ENCODE assay signal across 26 cellular contexts in genomic region chr11:59773082-59773438, GRCh38. TPM values are rescaled to one million over a fixed set of nuclear protein-coding genes. Genes with fewer than 3 reads are reported as not detected.
DNase-seq lines count a peak whose midpoint lies in the region; ATAC-seq and TF ChIP-seq lines count a peak whose summit lies in the region.
"Had no signal": no experiment of that assay in that cellular context is flagged by ENCODE, and none has a peak within 500 bp of the region (broad histone marks: within the 10 kb centered on the region; RNA-seq: fewer than 3 reads in every experiment).

No MANE protein-coding gene starts in this region.

- H3K9me3 Mint-ChIP-seq in activated CD8-positive, alpha-beta T cell treated with anti-CD3 and anti-CD28 coated beads, Interleukin-2, amount 10 ng/mL, durations not matched to agents 7 days and 5 days (ENCODE audit: insufficient read depth), result no peaks in the 10 kb centered on the region
- no peaks in the 10 kb centered on the region for H3K9me3 Mint-ChIP-seq in activated CD8-positive, alpha-beta T cell treated with anti-CD3 and anti-CD28 coated beads for 36 hours
- no peaks in the 10 kb centered on the region for H3K9me3 Mint-ChIP-seq in CD4-positive, alpha-beta T cell
- H3K9me3 Mint-ChIP-seq in activated T-helper 17 cell treated with anti-CD3 and anti-CD28 coated beads, Interleukin-2, amount 50 U/mL, for 72 hours, result no peaks in the 10 kb centered on the region
- H3K9me3 Mint-ChIP-seq: activated T-cell treated with anti-CD3 and anti-CD28 coated beads, Interleukin-2, amount 50 U/mL, for 24 hours; CD4-positive, CD25-positive, alpha-beta regulatory T cell; type B pancreatic cell had no signal

- peak overlapping the region; percentile 60 for H3K4me3 Mint-ChIP-seq in activated CD8-positive, alpha-beta T cell treated with anti-CD3 and anti-CD28 coated beads, Interleukin-2, amount 10 ng/mL, durations not matched to agents 7 days and 5 days
- no peak overlapping the region for H3K4me3 Mint-ChIP-seq in activated CD8-positive, alpha-beta T cell treated with anti-CD3 and anti-CD28 coated beads for 36 hours
- H3K4me3 Mint-ChIP-seq in CD4-positive, alpha-beta T cell, result no peak overlapping the region
- H3K4me3 Mint-ChIP-seq in activated T-helper 17 cell treated with anti-CD3 and anti-CD28 coated beads, Interleukin-2, amount 50 U/mL, for 72 hours, result peak overlapping the region; percentile 2
- H3K4me3 Mint-ChIP-seq: activated T-cell treated with anti-CD3 and anti-CD28 coated beads, Interleukin-2, amount 50 U/mL, for 24 hours; CD4-positive, CD25-positive, alpha-beta regulatory T cell; type B pancreatic cell had no signal

- peak overlapping the region; percentile 89 for H3K27ac Mint-ChIP-seq in activated CD8-positive, alpha-beta T cell treated with anti-CD3 and anti-CD28 coated beads, Interleukin-2, amount 10 ng/mL, durations not matched to agents 7 days and 5 days
- no peak overlapping the region for H3K27ac Mint-ChIP-seq in activated CD8-positive, alpha-beta T cell treated with anti-CD3 and anti-CD28 coated beads for 36 hours
- peak overlapping the region; percentile 62 for H3K27ac Mint-ChIP-seq in CD4-positive, alpha-beta T cell
- no peak overlapping the region for H3K27ac Mint-ChIP-seq in activated T-helper 17 cell treated with anti-CD3 and anti-CD28 coated beads, Interleukin-2, amount 50 U/mL, for 72 hours
- H3K27ac Mint-ChIP-seq: type B pancreatic cell had no signal

- intact Hi-C loops in activated CD8-positive, alpha-beta T cell treated with anti-CD3 and anti-CD28 coated beads for 36 hours (cut with micrococcal nuclease), result no loop called here
- intact Hi-C loops in CD4-positive, alpha-beta T cell (cut with DNase I, micrococcal nuclease), result no loop called here

- H3K27ac ChIP-seq in CD4-positive, alpha-beta T cell (ENCODE audit: low read depth, low read length), result peak overlapping the region; percentile 15
- H3K27ac ChIP-seq in skin epidermis, result peak overlapping the region in 13 of 21 experiments; percentile 29 to 85 (median 68)

- H3K9me3 ChIP-seq in CD4-positive, alpha-beta T cell (ENCODE audit: control insufficient read depth, low read length), result no peaks in the 10 kb centered on the region
- H3K9me3 ChIP-seq: esophagus muscularis mucosa had no signal

- no peak overlapping the region for H3K4me3 ChIP-seq in skin epidermis
- H3K4me3 ChIP-seq: esophagus muscularis mucosa had no signal

- TF ChIP-seq CTCF in activated CD8-positive, alpha-beta T cell treated with anti-CD3 and anti-CD28 coated beads for 36 hours (IDR thresholded peaks at IDR 0.05), result no peak
- TF ChIP-seq CTCF in CD4-positive, alpha-beta T cell (IDR thresholded peaks at IDR 0.05), result no peak

- no peaks in the 10 kb centered on the region for H3K27me3 ChIP-seq in CD4-positive, alpha-beta T cell (ENCODE audit: control insufficient read depth, insufficient read depth, low read length)
- H3K27me3 ChIP-seq: esophagus muscularis mucosa had no signal

- H3K4me1 Mint-ChIP-seq in activated CD8-positive, alpha-beta T cell treated with anti-CD3 and anti-CD28 coated beads, Interleukin-2, amount 10 ng/mL, durations not matched to agents 7 days and 5 days (ENCODE audit: low read depth), result peaks cover 57% of the 10 kb centered on the region
- peaks cover 33% of the 10 kb centered on the region for H3K4me1 Mint-ChIP-seq in activated CD8-positive, alpha-beta T cell treated with anti-CD3 and anti-CD28 coated beads for 36 hours (ENCODE audit: low read depth)
- H3K4me1 Mint-ChIP-seq in CD4-positive, alpha-beta T cell (ENCODE audit: low read depth), result peaks cover 28% of the 10 kb centered on the region
- peaks cover 12% of the 10 kb centered on the region for H3K4me1 Mint-ChIP-seq in activated T-helper 17 cell treated with anti-CD3 and anti-CD28 coated beads, Interleukin-2, amount 50 U/mL, for 72 hours

- peaks cover 70% of the 10 kb centered on the region for H3K36me3 Mint-ChIP-seq in activated CD8-positive, alpha-beta T cell treated with anti-CD3 and anti-CD28 coated beads, Interleukin-2, amount 10 ng/mL, durations not matched to agents 7 days and 5 days (ENCODE audit: low read depth)
- H3K36me3 Mint-ChIP-seq in activated CD8-positive, alpha-beta T cell treated with anti-CD3 and anti-CD28 coated beads for 36 hours (ENCODE audit: low read depth), result peaks cover 6% of the 10 kb centered on the region
- H3K36me3 Mint-ChIP-seq in CD4-positive, alpha-beta T cell (ENCODE audit: low read depth), result no peaks in the 10 kb centered on the region
- peaks cover 20% of the 10 kb centered on the region for H3K36me3 Mint-ChIP-seq in activated T-helper 17 cell treated with anti-CD3 and anti-CD28 coated beads, Interleukin-2, amount 50 U/mL, for 72 hours (ENCODE audit: low read depth)
- H3K36me3 Mint-ChIP-seq: CD4-positive, CD25-positive, alpha-beta regulatory T cell; type B pancreatic cell had no signal

- CTCF ChIA-PET in activated CD8-positive, alpha-beta T cell treated with anti-CD3 and anti-CD28 coated beads, Interleukin-2, amount 10 ng/mL, durations not matched to agents 7 days and 5 days (lab: Charles Lee), result interaction anchor here (1.4 to 3.2 kb wide), 5 partner anchors 9 to 29 kb away, joined by 3 to 25 read pairs (median 10); partner anchors contain the start of gene STX3
- CTCF ChIA-PET in activated CD8-positive, alpha-beta T cell treated with anti-CD3 and anti-CD28 coated beads for 36 hours (lab: Charles Lee), result interaction anchor here (2.6 kb wide), 1 partner anchor 29 kb away, joined by 10 read pairs; no protein-coding TSS in a partner anchor
- CTCF ChIA-PET in CD4-positive, alpha-beta T cell (lab: Charles Lee), result no interaction called here

- POLR2A ChIA-PET in activated CD8-positive, alpha-beta T cell treated with anti-CD3 and anti-CD28 coated beads, Interleukin-2, amount 10 ng/mL, durations not matched to agents 7 days and 5 days (lab: Charles Lee), result interaction anchor here (1.4 kb wide), 1 partner anchor 17 kb away, joined by 6 read pairs; the partner anchor contains the start of gene STX3
- POLR2A ChIA-PET in activated CD8-positive, alpha-beta T cell treated with anti-CD3 and anti-CD28 coated beads for 36 hours (lab: Charles Lee), result no interaction called here
- POLR2A ChIA-PET in CD4-positive, alpha-beta T cell (lab: Charles Lee), result interaction anchor here (0.6 to 2.2 kb wide), 6 partner anchors 17 to 104 kb away, joined by 3 to 21 read pairs (median 5); partner anchors contain the start of genes MRPL16, PATL1 and STX3

- DNase-seq in activated CD8-positive, alpha-beta T cell treated with anti-CD3 and anti-CD28 coated beads, Interleukin-2, amount 10 ng/mL, durations not matched to agents 7 days and 5 days, result no peak
- DNase-seq in activated CD8-positive, alpha-beta T cell treated with anti-CD3 and anti-CD28 coated beads for 36 hours, result no peak
- DNase-seq in CD4-positive, alpha-beta T cell, result no peak
- DNase-seq in kidney glomerular epithelial cell (lab: John Stamatoyannopoulos, UW) (no peak), islet precursor cell (no peak)
- no peak for DNase-seq in stimulated activated CD4-positive, alpha-beta T cell treated with anti-CD3 and anti-CD28 coated beads, Interleukin-2, amount 100 ng/mL, for 24 hours
- DNase-seq: activated CD4-positive, alpha-beta T cell treated with anti-CD3 and anti-CD28 coated beads, Interleukin-2, amount 50 U/mL, for 48 hours; activated T-cell treated with anti-CD3 and anti-CD28 coated beads, Interleukin-2, amount 50 U/mL, for 24 hours; CD4-positive, CD25-positive, alpha-beta regulatory T cell; effector memory CD4-positive, alpha-beta T cell; Karpas-422; NCI-H1092; NCI-H1930; NCI-H82; occipital lobe; PC-3; SHP77 had no signal

- ATAC-seq in activated CD8-positive, alpha-beta T cell treated with anti-CD3 and anti-CD28 coated beads, Interleukin-2, amount 10 ng/mL, durations not matched to agents 7 days and 5 days, result no peak
- ATAC-seq in activated CD8-positive, alpha-beta T cell treated with anti-CD3 and anti-CD28 coated beads for 36 hours, result no peak
- peak; percentile 56 for ATAC-seq in CD4-positive, alpha-beta T cell (ENCODE audit: poor library complexity)
- no peak for ATAC-seq in activated T-helper 17 cell treated with anti-CD3 and anti-CD28 coated beads, Interleukin-2, amount 50 U/mL, for 72 hours (replicated peaks)
- ATAC-seq: PC-3 had no signal

- H3K27me3 Mint-ChIP-seq in activated CD8-positive, alpha-beta T cell treated with anti-CD3 and anti-CD28 coated beads, Interleukin-2, amount 10 ng/mL, durations not matched to agents 7 days and 5 days (ENCODE audit: low read depth), result no peaks in the 10 kb centered on the region
- no peaks in the 10 kb centered on the region for H3K27me3 Mint-ChIP-seq in activated CD8-positive, alpha-beta T cell treated with anti-CD3 and anti-CD28 coated beads for 36 hours
- no peaks in the 10 kb centered on the region for H3K27me3 Mint-ChIP-seq in CD4-positive, alpha-beta T cell
- H3K27me3 Mint-ChIP-seq in activated T-helper 17 cell treated with anti-CD3 and anti-CD28 coated beads, Interleukin-2, amount 50 U/mL, for 72 hours, result no peaks in the 10 kb centered on the region
- H3K27me3 Mint-ChIP-seq: activated T-cell treated with anti-CD3 and anti-CD28 coated beads, Interleukin-2, amount 50 U/mL, for 24 hours; CD4-positive, CD25-positive, alpha-beta regulatory T cell; type B pancreatic cell had no signal

RNA-seq across cellular contexts. Expression of gene STX3, which starts 17.9 kb away (rescaled TPM):
- total RNA-seq in activated CD8-positive, alpha-beta T cell treated with anti-CD3 and anti-CD28 coated beads, Interleukin-2, amount 10 ng/mL, durations not matched to agents 7 days and 5 days, result 100 to 1,000 TPM; 101 to 105 TPM
- total RNA-seq in activated CD8-positive, alpha-beta T cell treated with anti-CD3 and anti-CD28 coated beads for 36 hours, result 1 to 10 TPM; 8.3 to 9.5 TPM
- total RNA-seq in CD4-positive, alpha-beta T cell, result 1 to 10 TPM; 4.6 to 6.4 TPM
- 10 to 100 TPM in 1 of 2 donors, 1 to 10 TPM in 1; 9.5 to 12.6 TPM for total RNA-seq in activated T-helper 17 cell treated with anti-CD3 and anti-CD28 coated beads, Interleukin-2, amount 50 U/mL, for 72 hours

RNA-seq across cellular contexts. Expression of gene MRPL16, which starts 37.5 kb away (rescaled TPM):
- 10 to 100 TPM; 85.7 to 86.0 TPM for total RNA-seq in activated CD8-positive, alpha-beta T cell treated with anti-CD3 and anti-CD28 coated beads, Interleukin-2, amount 10 ng/mL, durations not matched to agents 7 days and 5 days
- total RNA-seq in activated CD8-positive, alpha-beta T cell treated with anti-CD3 and anti-CD28 coated beads for 36 hours, result 10 to 100 TPM; 76.4 to 78.7 TPM
- 10 to 100 TPM; 22.8 to 24.6 TPM for total RNA-seq in CD4-positive, alpha-beta T cell
- 10 to 100 TPM; 51.2 to 92.8 TPM for total RNA-seq in activated T-helper 17 cell treated with anti-CD3 and anti-CD28 coated beads, Interleukin-2, amount 50 U/mL, for 72 hours

RNA-seq across cellular contexts. Expression of gene OR10V1, which starts 59.4 kb away (rescaled TPM):
- total RNA-seq in activated CD8-positive, alpha-beta T cell treated with anti-CD3 and anti-CD28 coated beads, Interleukin-2, amount 10 ng/mL, durations not matched to agents 7 days and 5 days, result not detected
- not detected for total RNA-seq in activated CD8-positive, alpha-beta T cell treated with anti-CD3 and anti-CD28 coated beads for 36 hours
- total RNA-seq in CD4-positive, alpha-beta T cell, result not detected
- total RNA-seq in activated T-helper 17 cell treated with anti-CD3 and anti-CD28 coated beads, Interleukin-2, amount 50 U/mL, for 72 hours, result not detected
- total RNA-seq: CD4-positive, CD25-positive, alpha-beta regulatory T cell; chondrocyte; esophagus muscularis mucosa; frontal cortex; H1; lung microvascular endothelial cell; myocyte; occipital lobe; PC-3 had no signal

Comparison
In these comparisons a context has a peak if more than half of its experiments do, and no peak if none do; other contexts are left out.
1. H3K27ac Mint-ChIP-seq: peak in activated CD8-positive, alpha-beta T cell treated with anti-CD3 and anti-CD28 coated beads, Interleukin-2, amount 10 ng/mL, durations not matched to agents 7 days and 5 days (single experiment) and CD4-positive, alpha-beta T cell (single experiment); none in activated CD8-positive, alpha-beta T cell treated with anti-CD3 and anti-CD28 coated beads for 36 hours (single experiment) and activated T-helper 17 cell treated with anti-CD3 and anti-CD28 coated beads, Interleukin-2, amount 50 U/mL, for 72 hours (single experiment).
2. H3K4me3 Mint-ChIP-seq: peak in activated CD8-positive, alpha-beta T cell treated with anti-CD3 and anti-CD28 coated beads, Interleukin-2, amount 10 ng/mL, durations not matched to agents 7 days and 5 days (single experiment) and activated T-helper 17 cell treated with anti-CD3 and anti-CD28 coated beads, Interleukin-2, amount 50 U/mL, for 72 hours (single experiment); none in activated CD8-positive, alpha-beta T cell treated with anti-CD3 and anti-CD28 coated beads for 36 hours (single experiment) and CD4-positive, alpha-beta T cell (single experiment).
3. RNA of gene STX3, which starts 17.9 kb away (total RNA-seq): 101 to 105 TPM in activated CD8-positive, alpha-beta T cell treated with anti-CD3 and anti-CD28 coated beads, Interleukin-2, amount 10 ng/mL, durations not matched to agents 7 days and 5 days; 9.5 to 12.6 TPM in activated T-helper 17 cell treated with anti-CD3 and anti-CD28 coated beads, Interleukin-2, amount 50 U/mL, for 72 hours, 8.3 to 9.5 TPM in activated CD8-positive, alpha-beta T cell treated with anti-CD3 and anti-CD28 coated beads for 36 hours and 4.6 to 6.4 TPM in CD4-positive, alpha-beta T cell; every median in the first group is over 4 times any median in the second.